ENCODE assay signal across 9 cellular contexts in genomic region chr10:125023862-125024495, GRCh38.
DNase-seq lines count a peak whose midpoint lies in the region; ATAC-seq, FAIRE-seq and TF ChIP-seq lines count a peak whose summit lies in the region.
"Had no signal": no experiment of that assay in that cellular context is flagged by ENCODE, and none has a peak within 500 bp of the region (broad histone marks: within the 10 kb centered on the region; RNA-seq: fewer than 3 reads in every experiment).

No MANE protein-coding gene starts in this region.

- H3K36me3 Mint-ChIP-seq in progenitor cell of endocrine pancreas (ENCODE audit: insufficient read depth), result peaks cover 36% of the 10 kb centered on the region

- no peak for FAIRE-seq in D721Med (lab: Jason Lieb, UNC)

- peaks cover 44% of the 10 kb centered on the region for H3K4me1 Mint-ChIP-seq in progenitor cell of endocrine pancreas (ENCODE audit: low read depth)

- DNase-seq in DMS79 treated with DMSO at 0.1 percent for 48 hours (lab: John Stamatoyannopoulos, UW), result peak; percentile 41
- peak; percentile 4 for DNase-seq in NCI-H524 treated with DMSO at 0.1 percent for 48 hours (lab: John Stamatoyannopoulos, UW)
- DNase-seq in globus pallidus (ENCODE audit: low spot score), result peak; percentile 71
- DNase-seq in progenitor cell of endocrine pancreas (ENCODE audit: low spot score, unreplicated experiment), result no peak
- DNase-seq in omental fat pad (ENCODE audit: low spot score), result no peak
- no peak for DNase-seq in D721Med (ENCODE audit: insufficient read length, low spot score)
- DNase-seq in glomerular visceral epithelial cell (ENCODE audit: extremely low spot score), result no peak

- H3K27me3 Mint-ChIP-seq in progenitor cell of endocrine pancreas, result no peaks in the 10 kb centered on the region

- no peak for TF ChIP-seq CTCF in progenitor cell of endocrine pancreas (IDR thresholded peaks at IDR 0.05; ENCODE audit: unreplicated experiment)
- no peak for TF ChIP-seq CTCF in omental fat pad (IDR thresholded peaks at IDR 0.05)
- no peak for TF ChIP-seq CTCF in D721Med (IDR thresholded peaks at IDR 0.05; ENCODE audit: insufficient read depth, missing control alignments)

- peak overlapping the region; percentile 86 for H3K27ac Mint-ChIP-seq in progenitor cell of endocrine pancreas
- H3K27ac Mint-ChIP-seq: activated T-helper 1 cell treated with anti-CD3 and anti-CD28 coated beads, Interleukin-12 subunit alpha, Interleukin-12 subunit beta, Interleukin-2, Interleukin-4 antibody, amounts not matched to agents 30 ng/mL and 10 ng/mL and 1 ng/mL, durations not matched to agents 14 hours and 24 hours and 36 hours had no signal

- ATAC-seq in omental fat pad (ENCODE audit: low FRiP score) (no peak), HG03139 (IDR thresholded peaks at IDR 0.05; ENCODE audit: unreplicated experiment) (no peak)

- H3K9me3 Mint-ChIP-seq in progenitor cell of endocrine pancreas (ENCODE audit: low read depth), result peaks cover 6% of the 10 kb centered on the region
- H3K9me3 Mint-ChIP-seq: activated T-helper 1 cell treated with anti-CD3 and anti-CD28 coated beads, Interleukin-12 subunit alpha, Interleukin-12 subunit beta, Interleukin-2, Interleukin-4 antibody, amounts not matched to agents 30 ng/mL and 10 ng/mL and 1 ng/mL, durations not matched to agents 14 hours and 24 hours and 36 hours had no signal

- peak overlapping the region; percentile 33 for H3K4me3 Mint-ChIP-seq in progenitor cell of endocrine pancreas (ENCODE audit: low read depth)
- H3K4me3 Mint-ChIP-seq: activated T-helper 1 cell treated with anti-CD3 and anti-CD28 coated beads, Interleukin-12 subunit alpha, Interleukin-12 subunit beta, Interleukin-2, Interleukin-4 antibody, amounts not matched to agents 30 ng/mL and 10 ng/mL and 1 ng/mL, durations not matched to agents 14 hours and 24 hours and 36 hours had no signal

Comparison
In these comparisons a context has a peak if more than half of its experiments do, and no peak if none do; other contexts are left out.
1. DNase-seq: peak in DMS79 treated with DMSO at 0.1 percent for 48 hours (single experiment), NCI-H524 treated with DMSO at 0.1 percent for 48 hours (single experiment) and globus pallidus (single experiment); none in progenitor cell of endocrine pancreas (single experiment), omental fat pad (single experiment), D721Med (single experiment) and glomerular visceral epithelial cell (single experiment).